2 cellular contexts compared by ENCODE assay signal in the genomic region with DNA sequence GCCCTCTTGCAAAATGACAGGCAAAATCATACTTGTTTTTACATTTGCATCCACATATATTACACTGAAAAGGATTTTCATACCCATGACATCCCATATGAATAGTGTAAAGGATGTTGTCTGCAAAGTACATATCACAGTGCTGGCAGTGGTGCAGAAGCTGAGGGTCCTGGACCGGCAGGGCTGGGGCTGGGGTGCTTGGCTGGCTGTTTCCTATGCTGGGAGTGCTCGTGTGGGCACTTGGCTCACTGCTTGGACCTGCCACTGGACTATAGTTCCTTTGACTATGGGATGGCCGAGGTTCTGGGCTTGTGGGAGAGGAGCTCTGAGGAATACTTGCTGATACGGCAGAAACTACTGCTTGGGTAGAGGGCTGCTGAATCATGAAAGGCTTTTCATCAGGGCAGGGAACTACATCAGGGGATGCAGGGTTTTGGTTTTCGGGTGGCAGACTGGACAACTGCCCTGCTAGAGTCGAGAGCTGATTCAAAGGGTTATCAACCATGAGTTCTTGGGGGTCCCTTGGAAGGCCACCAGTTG.
TF ChIP-seq lines count a peak whose summit lies in the region.

No MANE protein-coding gene starts in this region.

TF ChIP-seq in IMR-90, 13 proteins besides CTCF, POLR2A, EP300 and RAD21:
- TF ChIP-seq MAFK (IDR thresholded peaks at IDR 0.05; ENCODE audit: low read depth, low read length): peak; percentile 68; the same call in 1 of the 2 replicates
- TF ChIP-seq RFX5 (IDR thresholded peaks at IDR 0.05; ENCODE audit: low read depth, low read length): no peak
TF ChIP-seq in IMR-90: peak in this region for 1.

TF ChIP-seq in HepG2, 621 proteins besides CTCF, POLR2A, EP300 and RAD21:
- TF ChIP-seq MAFF (IDR thresholded peaks at IDR 0.05; ENCODE audit: low read depth, low read length): peak; percentile 85
- peak; percentile 86 to 92 for TF ChIP-seq MAFK (conservative IDR thresholded peaks at IDR 0.05 in 1 of 2, IDR thresholded peaks at IDR 0.05 in 1 of 2; ENCODE audit: low read length in 2 of 2)
- TF ChIP-seq RBM22 (optimal IDR thresholded peaks at IDR 0.05; ENCODE audit: low read length): peak; percentile 39
- TF ChIP-seq POLR2AphosphoS2 (IDR thresholded peaks at IDR 0.05; ENCODE audit: low read depth, low read length): 0 out of 2 replicates have a peak, but pooled peaks have one; percentile 30
- TF ChIP-seq ZFX (CRISPR knock-in tag; IDR thresholded peaks at IDR 0.05; ENCODE audit: low read depth): no peak
